In the genomic region with DNA sequence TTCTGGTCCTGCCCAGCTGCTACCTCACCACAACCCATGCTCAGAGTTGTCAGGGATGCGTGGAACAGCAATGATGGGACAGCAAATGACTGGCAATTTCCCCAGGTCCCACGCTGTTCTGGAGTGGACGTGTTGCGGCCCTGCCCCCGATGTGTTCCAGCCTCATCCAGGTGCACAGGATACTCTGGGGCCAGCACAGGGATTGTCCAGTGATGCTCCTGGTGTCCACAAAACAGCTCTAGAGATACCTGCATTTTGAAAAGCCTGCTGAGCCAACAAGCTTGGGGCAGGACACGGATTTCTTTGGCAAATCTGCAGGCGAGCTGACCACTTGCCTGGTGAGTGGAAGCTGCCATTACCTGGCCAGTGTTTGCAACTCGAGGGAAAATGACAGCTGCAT, we compare ENCODE assay signal across 20 cellular contexts.
A peak's percentile ranks its signal among the peaks of the same experiment; 100 is the strongest.
DNase-seq lines count a peak whose midpoint lies in the region; ATAC-seq and TF ChIP-seq lines count a peak whose summit lies in the region.
"Had no signal": no experiment of that assay in that cellular context is flagged by ENCODE, and none has a peak within 500 bp of the region (broad histone marks: within the 10 kb centered on the region; RNA-seq: fewer than 3 reads in every experiment).

No MANE protein-coding gene starts in this region.

- WGBS in sigmoid colon, 2 donors = 86 to 89% methylated on average over 8 of the region's 8 CpGs
- WGBS in SK-N-SH (ENCODE audit: low lambda C conversion rate) = 89% methylated on average over 7 of the region's 8 CpGs

- H3K27me3 ChIP-seq in left lung (peaks cover 11 to 20% of the 10 kb centered on the region in 2 donors), sigmoid colon (peaks cover 7 to 41% (median 16%) of the 10 kb centered on the region in 3 donors), HAP-1 (ENCODE audit: low read depth) (no peaks in the 10 kb centered on the region), SK-N-SH (ENCODE audit: insufficient read depth) (no peaks in the 10 kb centered on the region)
- H3K27me3 ChIP-seq: BLaER1 had no signal

- TF ChIP-seq CTCF in left lung (IDR thresholded peaks at IDR 0.05) (no peak), sigmoid colon (IDR thresholded peaks at IDR 0.05) (no peak), SK-N-SH (IDR thresholded peaks at IDR 0.05) (no peak)

- H3K4me2 ChIP-seq in SK-N-SH = no peak overlapping the region
- H3K4me2 ChIP-seq: BLaER1 had no signal

- CTCF ChIA-PET in SK-N-SH (lab: Yijun Ruan, JAX) = no interaction called here

- H3K9ac ChIP-seq in SK-N-SH = no peak overlapping the region
- H3K9ac ChIP-seq: BLaER1, GM23248 had no signal

- peaks cover 0 to 9% of the 10 kb centered on the region in 2 donors for H3K36me3 ChIP-seq in left lung
- H3K36me3 ChIP-seq in sigmoid colon = no peaks in the 10 kb centered on the region
- H3K36me3 ChIP-seq in HAP-1 (replicated peaks) = no peaks in the 10 kb centered on the region; the same call in 1 of the 2 replicates
- peaks cover 0 to 7% of the 10 kb centered on the region in 2 experiments for H3K36me3 ChIP-seq in SK-N-SH (replicated peaks in 1 of 2; ENCODE audit: control insufficient read depth in 1 of 2, insufficient read depth in 2 of 2, low read length in 1 of 2)

- no peak overlapping the region for H3K27ac ChIP-seq in left lung
- H3K27ac ChIP-seq in sigmoid colon = no peak overlapping the region
- no peak overlapping the region for H3K27ac ChIP-seq in SK-N-SH (ENCODE audit: low read depth in 2 of 2, low read length in 1 of 2)
- H3K27ac ChIP-seq: BLaER1, GM23248 had no signal

- H3K4me1 Mint-ChIP-seq in activated T-cell treated with anti-CD3 and anti-CD28 coated beads, Interleukin-2, amount 50 U/mL, for 24 hours (ENCODE audit: low read depth) = no peaks in the 10 kb centered on the region
- H3K4me1 Mint-ChIP-seq in activated T-helper 17 cell treated with anti-CD3 and anti-CD28 coated beads, Interleukin-2, amount 50 U/mL, for 72 hours = no peaks in the 10 kb centered on the region

- H2AFZ ChIP-seq in SK-N-SH (ENCODE audit: low read depth) = no peak overlapping the region
- H2AFZ ChIP-seq: GM23248 had no signal

- no peaks in the 10 kb centered on the region for H3K9me3 Mint-ChIP-seq in activated T-cell treated with anti-CD3 and anti-CD28 coated beads, Interleukin-2, amount 50 U/mL, for 24 hours
- no peaks in the 10 kb centered on the region for H3K9me3 Mint-ChIP-seq in activated T-helper 17 cell treated with anti-CD3 and anti-CD28 coated beads, Interleukin-2, amount 50 U/mL, for 72 hours
- H3K9me3 Mint-ChIP-seq: CD4-positive, alpha-beta T cell; HFFc6 had no signal

- TF ChIP-seq RAD21 in SK-N-SH (IDR thresholded peaks at IDR 0.05; ENCODE audit: low read length) = no peak

- no peak overlapping the region for H3K4me3 Mint-ChIP-seq in activated T-cell treated with anti-CD3 and anti-CD28 coated beads, Interleukin-2, amount 50 U/mL, for 24 hours
- H3K4me3 Mint-ChIP-seq in activated T-helper 17 cell treated with anti-CD3 and anti-CD28 coated beads, Interleukin-2, amount 50 U/mL, for 72 hours = no peak overlapping the region
- H3K4me3 Mint-ChIP-seq: CD4-positive, alpha-beta T cell; HFFc6 had no signal

- no peaks in the 10 kb centered on the region for H3K9me2 ChIP-seq in SK-N-SH

- H3K79me2 ChIP-seq in SK-N-SH (ENCODE audit: insufficient read depth) = no peaks in the 10 kb centered on the region

- no peak overlapping the region for H3K4me3 ChIP-seq in left lung
- no peak overlapping the region for H3K4me3 ChIP-seq in sigmoid colon
- H3K4me3 ChIP-seq in HAP-1 = no peak overlapping the region
- H3K4me3 ChIP-seq in SK-N-SH (ENCODE audit: low read depth in 2 of 2, low read length in 1 of 2) = no peak overlapping the region
- H3K4me3 ChIP-seq: BLaER1, GM23248, K562 had no signal

- no peaks in the 10 kb centered on the region for H3K27me3 Mint-ChIP-seq in activated T-cell treated with anti-CD3 and anti-CD28 coated beads, Interleukin-2, amount 50 U/mL, for 24 hours
- no peaks in the 10 kb centered on the region for H3K27me3 Mint-ChIP-seq in activated T-helper 17 cell treated with anti-CD3 and anti-CD28 coated beads, Interleukin-2, amount 50 U/mL, for 72 hours
- H3K27me3 Mint-ChIP-seq: CD4-positive, alpha-beta T cell had no signal

- no peak for TF ChIP-seq EP300 in sigmoid colon (IDR thresholded peaks at IDR 0.05)
- no peak for TF ChIP-seq EP300 in SK-N-SH (IDR thresholded peaks at IDR 0.05; ENCODE audit: borderline replicate concordance in 1 of 2, low read depth in 1 of 2, low read length in 1 of 2)

- ATAC-seq in left lung = no peak
- ATAC-seq in activated T-helper 17 cell treated with anti-CD3 and anti-CD28 coated beads, Interleukin-2, amount 50 U/mL, for 72 hours (replicated peaks) = no peak
- ATAC-seq: Panc1, SK-N-SH treated with all-trans-retinoic acid at 6 μM for 48 hours had no signal

- POLR2A ChIA-PET in SK-N-SH (lab: Yijun Ruan, JAX) = no interaction called here

- no peak for TF ChIP-seq POLR2A in sigmoid colon (IDR thresholded peaks at IDR 0.05)

- 0 out of 2 replicates have a peak, but pooled peaks cover 4% of the 10 kb centered on the region for H4K20me1 ChIP-seq in SK-N-SH (ENCODE audit: insufficient read depth)

- intact Hi-C loops in left lung (cut with DNase I) = no loop called here
- intact Hi-C loops in sigmoid colon (cut with DNase I) = no loop called here

- peak; percentile 16 for DNase-seq in activated T-cell treated with anti-CD3 and anti-CD28 coated beads, Interleukin-2, amount 50 U/mL, for 24 hours
- no peak for DNase-seq in activated T-cell treated with anti-CD3 and anti-CD28 coated beads, Interleukin-2, amount 50 U/mL, for 1 hour
- DNase-seq in left lung (peak; percentile 10 to 18), sigmoid colon (peak; percentile 21), HAP-1 (ENCODE audit: low spot score in 2 of 2) (no peak), SK-N-SH (no peak)
- DNase-seq: CD4-positive, alpha-beta T cell; GM23248; HFFc6; Kasumi-1; NCI-H1092 treated with DMSO at 0.1 percent for 48 hours; NCI-H1436 treated with DMSO at 0.1 percent for 48 hours; NCI-H187 treated with DMSO at 0.1 percent for 48 hours; NCI-H524 treated with DMSO at 0.1 percent for 48 hours; NCI-H774 had no signal

- H3K27ac Mint-ChIP-seq in activated T-cell treated with anti-CD3 and anti-CD28 coated beads, Interleukin-2, amount 50 U/mL, for 24 hours = no peak overlapping the region
- no peak overlapping the region for H3K27ac Mint-ChIP-seq in activated T-helper 17 cell treated with anti-CD3 and anti-CD28 coated beads, Interleukin-2, amount 50 U/mL, for 72 hours
- H3K27ac Mint-ChIP-seq: CD4-positive, alpha-beta T cell; HFFc6 had no signal

- in situ Hi-C loops in HAP-1 (cut with MboI; ENCODE audit: low sequenced_read_pairs) = no loop called here

- peaks cover 2% of the 10 kb centered on the region for H3F3A ChIP-seq in SK-N-SH (replicated peaks; ENCODE audit: insufficient read depth)

- H3K9me3 ChIP-seq in left lung = no peaks in the 10 kb centered on the region
- H3K9me3 ChIP-seq in sigmoid colon = no peaks in the 10 kb centered on the region
- H3K9me3 ChIP-seq in HAP-1 = no peaks in the 10 kb centered on the region
- H3K9me3 ChIP-seq in SK-N-SH = no peaks in the 10 kb centered on the region

- H3K4me1 ChIP-seq in left lung (no peaks in the 10 kb centered on the region), sigmoid colon (peaks cover 0 to 4% (median 0%) of the 10 kb centered on the region in 4 donors), HAP-1 (no peaks in the 10 kb centered on the region), SK-N-SH (ENCODE audit: control insufficient read depth in 1 of 2, insufficient read depth in 2 of 2, low read depth in 1 of 2, low read length in 1 of 2) (peaks cover 0 to 11% of the 10 kb centered on the region in 2 experiments; a peak in 2 of 4 replicates)
- H3K4me1 ChIP-seq: BLaER1 had no signal

- no peaks in the 10 kb centered on the region for H3K36me3 Mint-ChIP-seq in activated T-cell treated with anti-CD3 and anti-CD28 coated beads, Interleukin-2, amount 50 U/mL, for 24 hours (ENCODE audit: low read depth)
- peaks cover 10% of the 10 kb centered on the region for H3K36me3 Mint-ChIP-seq in activated T-helper 17 cell treated with anti-CD3 and anti-CD28 coated beads, Interleukin-2, amount 50 U/mL, for 72 hours (ENCODE audit: low read depth)

TF ChIP-seq in SK-N-SH, 30 proteins besides CTCF, POLR2A, EP300 and RAD21 (continues in another document):
- TF ChIP-seq SMC3 (IDR thresholded peaks at IDR 0.05; ENCODE audit: low read depth, low read length) = no peak
- no peak for TF ChIP-seq NFIC (IDR thresholded peaks at IDR 0.05; ENCODE audit: borderline replicate concordance)
- TF ChIP-seq, protein P1, sequence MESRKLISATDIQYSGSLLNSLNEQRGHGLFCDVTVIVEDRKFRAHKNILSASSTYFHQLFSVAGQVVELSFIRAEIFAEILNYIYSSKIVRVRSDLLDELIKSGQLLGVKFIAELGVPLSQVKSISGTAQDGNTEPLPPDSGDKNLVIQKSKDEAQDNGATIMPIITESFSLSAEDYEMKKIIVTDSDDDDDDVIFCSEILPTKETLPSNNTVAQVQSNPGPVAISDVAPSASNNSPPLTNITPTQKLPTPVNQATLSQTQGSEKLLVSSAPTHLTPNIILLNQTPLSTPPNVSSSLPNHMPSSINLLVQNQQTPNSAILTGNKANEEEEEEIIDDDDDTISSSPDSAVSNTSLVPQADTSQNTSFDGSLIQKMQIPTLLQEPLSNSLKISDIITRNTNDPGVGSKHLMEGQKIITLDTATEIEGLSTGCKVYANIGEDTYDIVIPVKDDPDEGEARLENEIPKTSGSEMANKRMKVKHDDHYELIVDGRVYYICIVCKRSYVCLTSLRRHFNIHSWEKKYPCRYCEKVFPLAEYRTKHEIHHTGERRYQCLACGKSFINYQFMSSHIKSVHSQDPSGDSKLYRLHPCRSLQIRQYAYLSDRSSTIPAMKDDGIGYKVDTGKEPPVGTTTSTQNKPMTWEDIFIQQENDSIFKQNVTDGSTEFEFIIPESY (IDR thresholded peaks at IDR 0.05; ENCODE audit: borderline replicate concordance, low read depth) = no peak

Comparison
In these comparisons a context has a peak if more than half of its experiments do, and no peak if none do; other contexts are left out.
1. DNase-seq: peak in activated T-cell treated with anti-CD3 and anti-CD28 coated beads, Interleukin-2, amount 50 U/mL, for 24 hours (single experiment), left lung (2 of 2) and sigmoid colon (single experiment); none in activated T-cell treated with anti-CD3 and anti-CD28 coated beads, Interleukin-2, amount 50 U/mL, for 1 hour (single experiment), HAP-1 (0 of 2) and SK-N-SH (single experiment).